ENCODE assay signal across 29 cellular contexts in the genomic region with DNA sequence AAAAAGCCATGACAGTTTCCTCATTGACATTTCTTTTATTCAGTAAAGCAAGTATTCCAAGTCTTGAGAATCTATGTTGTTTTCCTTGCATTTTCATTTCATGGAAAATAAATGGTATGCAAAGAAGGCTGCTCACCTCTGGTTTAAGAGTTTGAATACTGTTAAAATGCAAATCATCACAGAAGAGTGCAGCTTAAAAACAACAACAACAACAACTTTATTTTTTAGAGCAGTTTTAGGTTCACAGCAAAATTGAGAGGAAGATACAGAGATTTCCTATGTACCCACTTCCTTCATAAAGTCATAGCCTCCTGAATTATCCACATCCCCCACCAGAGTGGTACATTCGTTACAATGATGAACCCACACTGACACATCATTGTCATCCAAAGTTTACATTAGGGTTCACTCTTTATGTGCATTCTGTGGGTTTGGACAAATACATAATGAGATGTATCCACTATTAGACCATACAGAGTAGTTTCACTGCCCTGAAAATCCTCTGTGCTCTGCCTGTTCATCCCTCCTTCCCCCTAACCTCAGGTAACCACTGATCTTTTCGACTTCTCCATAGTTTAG. TPM values are rescaled to one million over a fixed set of nuclear protein-coding genes. Genes with fewer than 3 reads are reported as not detected.
"Had no signal": no experiment of that assay in that cellular context is flagged by ENCODE, and none has a peak within 500 bp of the region (broad histone marks: within the 10 kb centered on the region; RNA-seq: fewer than 3 reads in every experiment).

No MANE protein-coding gene starts in this region.

- H3K36me3 Mint-ChIP-seq: naive thymus-derived CD8-positive, alpha-beta T cell; T-cell had no signal

- H3K27ac ChIP-seq: body of pancreas, epithelial cell of prostate, esophagus squamous epithelium, left lung, lower lobe of right lung, testis, transverse colon had no signal

- H3K27me3 Mint-ChIP-seq: activated naive CD4-positive, alpha-beta T cell treated with anti-CD3 and anti-CD28 coated beads, Interleukin-2, amount 10 ng/mL, durations not matched to agents 7 days and 5 days; naive thymus-derived CD8-positive, alpha-beta T cell; T-cell had no signal

- H3K27ac Mint-ChIP-seq: activated CD8-positive, alpha-beta T cell treated with anti-CD3 and anti-CD28 coated beads, Interleukin-2, amount 10 ng/mL, durations not matched to agents 7 days and 5 days; activated naive CD4-positive, alpha-beta T cell treated with anti-CD3 and anti-CD28 coated beads, Interleukin-2, amount 10 ng/mL, durations not matched to agents 7 days and 5 days; T-helper 2 cell treated with Interferon-gamma antibody and Interleukin-4, amounts not matched to agents 5 μg/mL and 100 μg/mL, for 36 hours had no signal

- H3K4me3 Mint-ChIP-seq: activated CD8-positive, alpha-beta T cell treated with anti-CD3 and anti-CD28 coated beads, Interleukin-2, amount 10 ng/mL, durations not matched to agents 7 days and 5 days; activated naive CD4-positive, alpha-beta T cell treated with anti-CD3 and anti-CD28 coated beads, Interleukin-2, amount 10 ng/mL, durations not matched to agents 7 days and 5 days; naive thymus-derived CD8-positive, alpha-beta T cell; T-cell; T-helper 2 cell treated with Interferon-gamma antibody and Interleukin-4, amounts not matched to agents 5 μg/mL and 100 μg/mL, for 36 hours had no signal

- ATAC-seq: activated CD8-positive, alpha-beta T cell treated with anti-CD3 and anti-CD28 coated beads, Interleukin-2, amount 10 ng/mL, durations not matched to agents 7 days and 5 days; body of pancreas; left lung; lower lobe of right lung; naive thymus-derived CD8-positive, alpha-beta T cell; right cardiac atrium; T-cell had no signal

- H3K36me3 ChIP-seq: esophagus squamous epithelium, left lung, lower lobe of right lung, transverse colon had no signal

- H3K4me1 ChIP-seq: esophagus squamous epithelium, left lung, lower lobe of right lung, testis, transverse colon had no signal

- FAIRE-seq: colon, endometrium, islet of Langerhans, urothelium cell line had no signal

- H3K27me3 ChIP-seq: body of pancreas, testis had no signal

- H3K9me3 ChIP-seq: body of pancreas, esophagus squamous epithelium, left lung, lower lobe of right lung, testis, transverse colon had no signal

- H3K4me3 ChIP-seq: body of pancreas, esophagus squamous epithelium, left lung, lower lobe of right lung, testis, transverse colon had no signal

- DNase-seq: activated CD4-positive, alpha-beta T cell treated with anti-CD3 and anti-CD28 coated beads for 48 hours; activated CD4-positive, CD25-positive, alpha-beta regulatory T cell; activated CD8-positive, alpha-beta T cell treated with anti-CD3 and anti-CD28 coated beads, Interleukin-2, amount 10 ng/mL, durations not matched to agents 7 days and 5 days; activated naive CD4-positive, alpha-beta T cell treated with anti-CD3 and anti-CD28 coated beads, Interleukin-2, amount 10 ng/mL, durations not matched to agents 7 days and 5 days; activated T-cell treated with anti-CD3 and anti-CD28 coated beads, Interleukin-2, amount 50 U/mL, for 1 hour; aorta; body of pancreas; effector CD8-positive, alpha-beta T cell; esophagus squamous epithelium; foreskin melanocyte; left lung; lower lobe of right lung; mesenchymal stem cell; naive thymus-derived CD8-positive, alpha-beta T cell; right cardiac atrium; stimulated activated CD4-positive, alpha-beta T cell treated with anti-CD3 and anti-CD28 coated beads, Interleukin-15, amount 100 ng/mL, for 24 hours; stimulated activated CD4-positive, alpha-beta T cell treated with anti-CD3 and anti-CD28 coated beads, Interleukin-2, amount 100 ng/mL, for 24 hours; stimulated activated naive CD4-positive, alpha-beta T cell; T-cell; testis; transverse colon had no signal

- H3K9me3 Mint-ChIP-seq: T-cell had no signal

RNA-seq across cellular contexts. Expression of a gene that starts 39.2 kb away (rescaled TPM):
- total RNA-seq: dermis microvascular lymphatic vessel endothelial cell, glomerular endothelial cell had no signal
